10 cellular contexts compared by ENCODE assay signal in the genomic region with DNA sequence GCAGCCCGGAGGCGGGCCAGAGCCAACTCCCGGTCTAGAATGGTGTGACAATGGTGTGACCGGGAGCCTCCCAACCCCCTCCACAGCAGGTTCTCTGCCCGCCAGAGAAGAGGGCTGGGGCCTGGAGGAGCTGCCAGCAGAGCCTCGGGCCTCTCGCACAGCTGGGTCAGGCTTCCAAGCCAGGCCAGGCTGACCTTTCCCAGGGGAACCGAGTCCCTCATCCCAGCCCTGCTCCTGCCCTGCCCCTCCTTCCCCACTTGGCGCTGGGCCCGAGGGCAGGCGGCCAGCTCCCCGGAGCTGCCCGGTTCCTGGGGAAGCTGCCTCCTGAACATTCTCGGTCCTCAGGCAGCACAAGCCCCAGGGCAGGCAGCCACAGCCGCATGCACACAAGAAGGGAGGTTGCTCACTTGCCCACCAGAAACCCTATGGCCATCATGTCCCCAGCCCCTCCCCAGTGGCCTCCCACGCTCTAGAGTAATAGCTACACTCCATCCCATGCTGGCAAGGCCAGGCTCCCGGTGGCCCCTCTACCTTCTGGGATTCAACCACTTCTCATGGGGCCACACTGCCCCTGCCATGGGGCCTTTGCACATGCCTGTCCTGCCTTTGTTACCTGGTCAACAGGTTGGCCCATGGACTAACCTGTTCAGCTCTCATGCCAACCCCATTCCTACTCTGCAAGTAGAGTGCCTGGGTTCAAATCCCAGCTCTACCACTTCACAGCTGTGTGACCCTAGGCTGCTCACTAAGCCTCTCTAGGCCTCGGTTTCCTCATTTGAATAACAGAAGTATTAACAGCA.
DNase-seq lines count a peak whose midpoint lies in the region; TF ChIP-seq lines count a peak whose summit lies in the region.
"Had no signal": no experiment of that assay in that cellular context is flagged by ENCODE, and none has a peak within 500 bp of the region (broad histone marks: within the 10 kb centered on the region; RNA-seq: fewer than 3 reads in every experiment).

No MANE protein-coding gene starts in this region.

- peak overlapping the region; percentile 79 for H3K27ac ChIP-seq in subcutaneous abdominal adipose tissue (ENCODE audit: low read depth, low read length)

- H3K4me3 ChIP-seq in cardiac fibroblast (replicated peaks in 1 of 2; ENCODE audit: low read depth in 2 of 2, low read length in 2 of 2) (no peak overlapping the region), subcutaneous abdominal adipose tissue (ENCODE audit: low read depth in 1 of 5, low read length in 5 of 5) (peak overlapping the region in 3 of 5 donors; percentile 11 to 24 (median 13))

- peaks cover 15 to 90% (median 86%) of the 10 kb centered on the region in 5 donors for H3K4me1 ChIP-seq in subcutaneous abdominal adipose tissue (ENCODE audit: control insufficient read depth in 5 of 5, insufficient read depth in 5 of 5, low read length in 5 of 5)

- no peak for TF ChIP-seq CTCF in cardiac fibroblast (IDR thresholded peaks at IDR 0.05; ENCODE audit: low read depth, low read length)

- H3K9me3 ChIP-seq in subcutaneous abdominal adipose tissue (ENCODE audit: control insufficient read depth in 5 of 5, low read length in 5 of 5): no peaks in the 10 kb centered on the region

- no peaks in the 10 kb centered on the region for H3K27me3 ChIP-seq in subcutaneous abdominal adipose tissue (ENCODE audit: control insufficient read depth in 5 of 5, insufficient read depth in 4 of 5, low read length in 5 of 5)

- peak overlapping the region in 3 of 5 donors; percentile 23 to 59 (median 35) for H3K9ac ChIP-seq in subcutaneous abdominal adipose tissue (ENCODE audit: low read length in 5 of 5)

- DNase-seq in NCI-H510A treated with DMSO at 0.1 percent for 48 hours (lab: John Stamatoyannopoulos, UW) (peak; percentile 57), NCI-H510A (lab: John Stamatoyannopoulos, UW) (no peak), cardiac fibroblast (ENCODE audit: low read depth in 2 of 2) (peak; percentile 81 to 95), kidney glomerular epithelial cell (lab: John Stamatoyannopoulos, UW) (peak; percentile 36), NCI-H82 treated with DMSO at 0.1 percent for 48 hours (lab: John Stamatoyannopoulos, UW; ENCODE audit: unreplicated experiment) (no peak), SW480 (ENCODE audit: low spot score) (no peak)
- no peak for DNase-seq in stimulated activated CD8-positive, alpha-beta memory T cell treated with anti-CD3 and anti-CD28 coated beads, Interleukin-4, amount 100 ng/mL, for 48 hours
- DNase-seq: activated B cell treated with CpG ODN at 0.5 μM for 24 hours, DND-41 had no signal

- peaks cover 0 to 44% (median 34%) of the 10 kb centered on the region in 5 donors for H3K36me3 ChIP-seq in subcutaneous abdominal adipose tissue (ENCODE audit: control insufficient read depth in 5 of 5, insufficient read depth in 5 of 5, low read length in 5 of 5)

Comparison
In these comparisons a context has a peak if more than half of its experiments do, and no peak if none do; other contexts are left out.
1. DNase-seq: peak in NCI-H510A treated with DMSO at 0.1 percent for 48 hours (single experiment), cardiac fibroblast (2 of 2) and kidney glomerular epithelial cell (single experiment); none in NCI-H510A (single experiment), stimulated activated CD8-positive, alpha-beta memory T cell treated with anti-CD3 and anti-CD28 coated beads, Interleukin-4, amount 100 ng/mL, for 48 hours (single experiment), NCI-H82 treated with DMSO at 0.1 percent for 48 hours (single experiment) and SW480 (single experiment).
2. H3K4me3 ChIP-seq: peak in subcutaneous abdominal adipose tissue (3 of 5); none in cardiac fibroblast (0 of 2).